ENCODE assay signal across 11 cellular contexts in genomic region chr7:134854816-134855215, GRCh38.
DNase-seq lines count a peak whose midpoint lies in the region; ATAC-seq and TF ChIP-seq lines count a peak whose summit lies in the region.
"Had no signal": no experiment of that assay in that cellular context is flagged by ENCODE, and none has a peak within 500 bp of the region (broad histone marks: within the 10 kb centered on the region; RNA-seq: fewer than 3 reads in every experiment).

No MANE protein-coding gene starts in this region.

- H3K27ac Mint-ChIP-seq in chondrocyte (ENCODE audit: unreplicated experiment) = peak overlapping the region; percentile 91
- peak overlapping the region; percentile 86 to 97 (median 86) for H3K27ac Mint-ChIP-seq in nephron

- H3K4me1 ChIP-seq in BLaER1 treated with 17β-estradiol and CSF1 and Interleukin-3, amounts not matched to agents 10 nM and 100 nM = peaks cover 19 to 29% (median 23%) of the 10 kb centered on the region in 10 experiments
- H3K4me1 ChIP-seq: upper lobe of right lung had no signal

- peaks cover 9 to 59% (median 21%) of the 10 kb centered on the region in 11 experiments; a peak in 19 of 22 replicates for H3K9me3 ChIP-seq in BLaER1 treated with 17β-estradiol and CSF1 and Interleukin-3, amounts not matched to agents 10 nM and 100 nM (replicated peaks in 1 of 11)
- H3K9me3 ChIP-seq: upper lobe of right lung had no signal

- ATAC-seq in HG02870 (IDR thresholded peaks at IDR 0.05; ENCODE audit: unreplicated experiment) (no peak), GM19467 (IDR thresholded peaks at IDR 0.05; ENCODE audit: unreplicated experiment) (no peak)
- ATAC-seq: upper lobe of right lung had no signal

- no peaks in the 10 kb centered on the region for H3K9me3 Mint-ChIP-seq in chondrocyte (ENCODE audit: low read depth)
- no peaks in the 10 kb centered on the region for H3K9me3 Mint-ChIP-seq in nephron

- H3K9ac ChIP-seq in BLaER1 treated with 17β-estradiol and CSF1 and Interleukin-3, amounts not matched to agents 10 nM and 100 nM = no peak overlapping the region; a peak in 1 of 22 replicates

- peak overlapping the region in 10 of 11 experiments; percentile 48 to 73 (median 63); a peak in 18 of 22 replicates for H3K27ac ChIP-seq in BLaER1 treated with 17β-estradiol and CSF1 and Interleukin-3, amounts not matched to agents 10 nM and 100 nM
- H3K27ac ChIP-seq: upper lobe of right lung had no signal

- in situ Hi-C loops in KBM-7 (cut with MboI; ENCODE audit: low pct_unique_long_range_greater_than_20kb, low sequenced_read_pairs) = no loop called here

- peaks cover 0 to 59% (median 5%) of the 10 kb centered on the region in 11 experiments; a peak in 10 of 22 replicates for H3K36me3 ChIP-seq in BLaER1 treated with 17β-estradiol and CSF1 and Interleukin-3, amounts not matched to agents 10 nM and 100 nM
- H3K36me3 ChIP-seq: upper lobe of right lung had no signal

- H3K36me3 Mint-ChIP-seq in chondrocyte (ENCODE audit: low read depth) = peaks cover 48% of the 10 kb centered on the region
- H3K36me3 Mint-ChIP-seq in nephron (ENCODE audit: low read depth) = peaks cover 8% of the 10 kb centered on the region

- H3K4me3 ChIP-seq in BLaER1 treated with 17β-estradiol and CSF1 and Interleukin-3, amounts not matched to agents 10 nM and 100 nM = peak overlapping the region in 2 of 10 experiments; percentile 11 to 16; a peak in 1 of 20 replicates
- H3K4me3 ChIP-seq: upper lobe of right lung had no signal

- peak; percentile 71 for DNase-seq in KBM-7
- DNase-seq in chondrocyte (ENCODE audit: low spot score) = no peak
- DNase-seq in 8988T = no peak
- DNase-seq in activated CD4-positive, CD25-positive, alpha-beta regulatory T cell treated with anti-CD3 and anti-CD28 coated beads, Interleukin-2, amount 50 U/mL, for 72 hours = no peak
- DNase-seq: NCI-H1105, NCI-H748 treated with DMSO at 0.1 percent for 48 hours, upper lobe of right lung had no signal

- H3K4me2 ChIP-seq in BLaER1 treated with 17β-estradiol and CSF1 and Interleukin-3, amounts not matched to agents 10 nM and 100 nM = peak overlapping the region; percentile 47 to 68 (median 59)

- TF ChIP-seq CTCF in chondrocyte (IDR thresholded peaks at IDR 0.05) (no peak), nephron (IDR thresholded peaks at IDR 0.05; ENCODE audit: unreplicated experiment in 3 of 3) (no peak)

- peaks cover 94% of the 10 kb centered on the region for H3K4me1 Mint-ChIP-seq in chondrocyte (ENCODE audit: low read depth)
- peaks cover 51% of the 10 kb centered on the region for H3K4me1 Mint-ChIP-seq in nephron

- no peaks in the 10 kb centered on the region for H3K27me3 ChIP-seq in BLaER1 treated with 17β-estradiol and CSF1 and Interleukin-3, amounts not matched to agents 10 nM and 100 nM
- H3K27me3 ChIP-seq: upper lobe of right lung had no signal

- H3K27me3 Mint-ChIP-seq in chondrocyte (ENCODE audit: low read depth) (no peaks in the 10 kb centered on the region), nephron (ENCODE audit: low read depth) (no peaks in the 10 kb centered on the region)

- H3K4me3 Mint-ChIP-seq in chondrocyte (ENCODE audit: unreplicated experiment) (no peak overlapping the region), nephron (peak overlapping the region in 1 of 3 experiments; percentile 25)

- no peaks in the 10 kb centered on the region for H4K20me1 ChIP-seq in BLaER1 treated with 17β-estradiol and CSF1 and Interleukin-3, amounts not matched to agents 10 nM and 100 nM
